Comparison of ENCODE assay signal across 32 cellular contexts in genomic region chr2:17576802-17577201, GRCh38. TPM values are rescaled to one million over a fixed set of nuclear protein-coding genes. Genes with fewer than 3 reads are reported as not detected.
DNase-seq lines count a peak whose midpoint lies in the region; ATAC-seq and TF ChIP-seq lines count a peak whose summit lies in the region.
"Had no signal": no experiment of that assay in that cellular context is flagged by ENCODE, and none has a peak within 500 bp of the region (broad histone marks: within the 10 kb centered on the region; RNA-seq: fewer than 3 reads in every experiment).

No MANE protein-coding gene starts in this region.

- H3K9me3 Mint-ChIP-seq in activated naive CD4-positive, alpha-beta T cell treated with anti-CD3 and anti-CD28 coated beads for 36 hours = no peaks in the 10 kb centered on the region
- H3K9me3 Mint-ChIP-seq: CD8-positive, alpha-beta memory T cell; HFFc6; IgD-negative memory B cell had no signal

- H3K4me3 Mint-ChIP-seq in activated naive CD4-positive, alpha-beta T cell treated with anti-CD3 and anti-CD28 coated beads for 36 hours = no peak overlapping the region
- H3K4me3 Mint-ChIP-seq: CD14-positive monocyte; CD8-positive, alpha-beta memory T cell; HFFc6; IgD-negative memory B cell had no signal

- peaks cover 6% of the 10 kb centered on the region for H3K27me3 Mint-ChIP-seq in activated naive CD4-positive, alpha-beta T cell treated with anti-CD3 and anti-CD28 coated beads for 36 hours (ENCODE audit: low read depth)

- no peaks in the 10 kb centered on the region for H3K4me1 Mint-ChIP-seq in activated naive CD4-positive, alpha-beta T cell treated with anti-CD3 and anti-CD28 coated beads for 36 hours (ENCODE audit: low read depth)
- H3K4me1 Mint-ChIP-seq: CD14-positive monocyte; CD8-positive, alpha-beta memory T cell had no signal

- no peaks in the 10 kb centered on the region for H3K36me3 ChIP-seq in RWPE2 (ENCODE audit: low read depth)
- H3K36me3 ChIP-seq: BE2C, HAP-1 had no signal

- no peaks in the 10 kb centered on the region for H3K27me3 ChIP-seq in RWPE2 (ENCODE audit: insufficient read depth, poor library complexity, severe bottlenecking)
- H3K27me3 ChIP-seq in foreskin keratinocyte = no peaks in the 10 kb centered on the region
- H3K27me3 ChIP-seq: BE2C had no signal

- H3K4me1 ChIP-seq in RWPE2 (ENCODE audit: insufficient read depth, poor library complexity, severe bottlenecking) (peaks cover 6% of the 10 kb centered on the region), foreskin keratinocyte (peaks cover 16% of the 10 kb centered on the region)
- H3K4me1 ChIP-seq: BE2C had no signal

- no peaks in the 10 kb centered on the region for H3K36me3 Mint-ChIP-seq in activated naive CD4-positive, alpha-beta T cell treated with anti-CD3 and anti-CD28 coated beads for 36 hours (ENCODE audit: low read depth)
- H3K36me3 Mint-ChIP-seq: CD14-positive monocyte; CD8-positive, alpha-beta memory T cell; IgD-negative memory B cell had no signal

- TF ChIP-seq CTCF in RWPE2 (IDR thresholded peaks at IDR 0.05; ENCODE audit: poor library complexity, severe bottlenecking) = no peak
- TF ChIP-seq CTCF in foreskin keratinocyte (conservative IDR thresholded peaks at IDR 0.05) = no peak

- CTCF ChIA-PET in activated naive CD4-positive, alpha-beta T cell treated with anti-CD3 and anti-CD28 coated beads for 36 hours (lab: Charles Lee) = interaction anchor here (0.6 kb wide), 1 partner anchor 53 kb away, joined by 3 read pairs; no protein-coding TSS in a partner anchor

- H3K27ac ChIP-seq in RWPE2 (ENCODE audit: poor library complexity, severe bottlenecking) = no peak overlapping the region
- no peak overlapping the region for H3K27ac ChIP-seq in foreskin keratinocyte
- H3K27ac ChIP-seq: 22Rv1, KMS-11 had no signal

- ATAC-seq in RWPE2 (ENCODE audit: low read depth) = peak; percentile 64; the same call in 2 of the 3 replicates
- peak; percentile 23 for ATAC-seq in foreskin keratinocyte

- intact Hi-C loops in activated naive CD4-positive, alpha-beta T cell treated with anti-CD3 and anti-CD28 coated beads for 36 hours (cut with micrococcal nuclease) = no loop called here

- DNase-seq in DMS79 (lab: John Stamatoyannopoulos, UW) = peak; percentile 11
- no peak for DNase-seq in DMS79 treated with DMSO at 0.1 percent for 48 hours (lab: John Stamatoyannopoulos, UW)
- peak; percentile 16 for DNase-seq in NCI-H345 treated with DMSO at 0.1 percent for 48 hours (lab: John Stamatoyannopoulos, UW; ENCODE audit: unreplicated experiment)
- no peak for DNase-seq in RWPE2 (ENCODE audit: low spot score)
- DNase-seq in foreskin keratinocyte = no peak
- no peak for DNase-seq in A172 (ENCODE audit: low spot score)
- DNase-seq in activated naive CD4-positive, alpha-beta T cell treated with anti-CD3 and anti-CD28 coated beads for 36 hours = no peak
- no peak for DNase-seq in middle frontal gyrus (ENCODE audit: extremely low spot score, low spot score)
- DNase-seq: ACHN; BE2C; CD8-positive, alpha-beta memory T cell; DMS153; EL; GDM1; GOT3; HFFc6; NCI-H1048; NCI-H1417 treated with DMSO at 0.1 percent for 48 hours; NCI-H1694 treated with DMSO at 0.1 percent for 48 hours; NCI-H2081 treated with DMSO at 0.1 percent for 48 hours; NCI-H446 treated with DMSO at 0.1 percent for 48 hours; NCI-H748 treated with DMSO at 0.1 percent for 48 hours; NK-92 treated with Interleukin-12 subunit alpha and Interleukin-12 subunit beta, amount 100 ng/mL, for 24 hours; RPMI8226; SHP77 had no signal

- no peaks in the 10 kb centered on the region for H3K9me3 ChIP-seq in RWPE2 (ENCODE audit: severe bottlenecking)
- H3K9me3 ChIP-seq: BE2C, HAP-1 had no signal

- no peak overlapping the region for H3K27ac Mint-ChIP-seq in activated naive CD4-positive, alpha-beta T cell treated with anti-CD3 and anti-CD28 coated beads for 36 hours
- H3K27ac Mint-ChIP-seq: CD14-positive monocyte; CD8-positive, alpha-beta memory T cell; HFFc6; IgD-negative memory B cell had no signal

- no peak overlapping the region for H3K4me3 ChIP-seq in RWPE2 (ENCODE audit: severe bottlenecking)
- H3K4me3 ChIP-seq: HAP-1 had no signal

RNA-seq across cellular contexts. Expression of gene VSNL1, which starts 36.3 kb away (rescaled TPM):
- total RNA-seq in foreskin keratinocyte = 4.2 and 5.3 TPM in 2 replicates
- polyA plus RNA-seq in foreskin keratinocyte = 3.7 and 4.4 TPM in 2 replicates
- total RNA-seq in A172 (2014; rRNA removed; shearing (Covaris generic)) = not detected in 2 replicates
- total RNA-seq in activated naive CD4-positive, alpha-beta T cell treated with anti-CD3 and anti-CD28 coated beads for 36 hours = not detected
- total RNA-seq: CD8-positive, alpha-beta memory T cell; HFFc6; T-helper 1 cell treated with Interleukin-12 subunit alpha and Interleukin-12 subunit beta and Interleukin-4 antibody, amounts not matched to agents 30 ng/mL and 1 ng/mL, for 36 hours had no signal
- polyA plus RNA-seq: CD14-positive monocyte; CD8-positive, alpha-beta memory T cell; IgD-negative memory B cell had no signal

RNA-seq across cellular contexts. Expression of gene RAD51AP2, which starts 58.6 kb away (rescaled TPM):
- total RNA-seq in foreskin keratinocyte = 0.04 and 0.10 TPM in 2 replicates
- polyA plus RNA-seq in foreskin keratinocyte = 0.03 TPM in 1 of 2 replicates, not detected in the other
- total RNA-seq in A172 (2014; rRNA removed; shearing (Covaris generic)) = 0.17 TPM in 1 of 2 replicates, not detected in the other
- total RNA-seq in activated naive CD4-positive, alpha-beta T cell treated with anti-CD3 and anti-CD28 coated beads for 36 hours = not detected
- total RNA-seq: CD8-positive, alpha-beta memory T cell; HFFc6; SK-MEL-5; T-helper 1 cell treated with Interleukin-12 subunit alpha and Interleukin-12 subunit beta and Interleukin-4 antibody, amounts not matched to agents 30 ng/mL and 1 ng/mL, for 36 hours had no signal
- polyA plus RNA-seq: CD14-positive monocyte; CD8-positive, alpha-beta memory T cell; IgD-negative memory B cell had no signal

Comparison
In these comparisons a context has a peak if more than half of its experiments do, and no peak if none do; other contexts are left out.
1. DNase-seq: peak in DMS79 (single experiment) and NCI-H345 treated with DMSO at 0.1 percent for 48 hours (single experiment); none in DMS79 treated with DMSO at 0.1 percent for 48 hours (single experiment), RWPE2 (single experiment), foreskin keratinocyte (0 of 2), A172 (single experiment), activated naive CD4-positive, alpha-beta T cell treated with anti-CD3 and anti-CD28 coated beads for 36 hours (single experiment) and middle frontal gyrus (single experiment).